In genomic region chr7:131021460-131021859, GRCh38 we compare ENCODE assay signal across 1 cellular context.
TF ChIP-seq lines count a peak whose summit lies in the region.

No MANE protein-coding gene starts in this region.

TF ChIP-seq in HepG2, 621 proteins besides CTCF, POLR2A, EP300 and RAD21 (continued from another document):
- TF ChIP-seq ZNF557 (CRISPR knock-in tag; IDR thresholded peaks at IDR 0.05) (no peak), RBFOX2 (IDR thresholded peaks at IDR 0.05; ENCODE audit: low read depth, low read length) (no peak), CHD4 (IDR thresholded peaks at IDR 0.05; ENCODE audit: borderline replicate concordance, low read length) (no peak)
